ENCODE assay signal across 23 cellular contexts in the genomic region with DNA sequence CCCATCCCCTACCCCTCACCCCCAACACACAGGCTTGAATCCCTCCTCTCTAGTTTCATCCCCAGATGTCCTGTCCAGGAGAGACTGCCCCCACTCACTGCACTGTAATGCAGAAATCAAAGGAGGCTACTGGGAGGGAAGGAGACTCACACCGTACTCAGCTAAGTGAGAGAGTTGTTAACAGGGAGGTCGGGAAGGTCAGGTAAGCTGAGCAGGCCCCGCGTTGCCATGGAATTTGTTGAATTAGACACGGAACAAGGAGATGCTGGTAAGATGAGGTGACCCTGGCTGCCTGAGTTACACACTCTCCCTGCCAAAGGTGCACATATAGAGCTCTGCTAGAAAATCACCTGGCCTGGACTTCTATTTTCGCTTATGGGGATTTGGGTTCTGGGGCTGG.
A peak's percentile ranks its signal among the peaks of the same experiment; 100 is the strongest.
DNase-seq lines count a peak whose midpoint lies in the region; ATAC-seq, FAIRE-seq and TF ChIP-seq lines count a peak whose summit lies in the region.
"Had no signal": no experiment of that assay in that cellular context is flagged by ENCODE, and none has a peak within 500 bp of the region (broad histone marks: within the 10 kb centered on the region; RNA-seq: fewer than 3 reads in every experiment).

No MANE protein-coding gene starts in this region.

- no peaks in the 10 kb centered on the region for H3K9me3 ChIP-seq in CD4-positive, alpha-beta memory T cell (ENCODE audit: control insufficient read depth in 1 of 2, low read length in 2 of 2)
- H3K9me3 ChIP-seq: BE2C, BLaER1, Caco-2 had no signal

- no peak for FAIRE-seq in GM12891 (lab: Jason Lieb, UNC)
- FAIRE-seq: A204.1, D721Med, G401.6, GM12892, GM18507 had no signal

- POLR2A ChIA-PET in CD4-positive, alpha-beta memory T cell (lab: Charles Lee; ENCODE audit: partially characterized antibody), result no interaction called here

- no peaks in the 10 kb centered on the region for H3K36me3 ChIP-seq in CD4-positive, alpha-beta memory T cell (ENCODE audit: insufficient read depth, low read length)
- H3K36me3 ChIP-seq: BE2C, BLaER1 had no signal

- ATAC-seq in HG02642 (IDR thresholded peaks at IDR 0.05; ENCODE audit: poor library complexity, unreplicated experiment), result no peak
- ATAC-seq: CD8-positive, alpha-beta T cell had no signal

- CTCF ChIA-PET in CD4-positive, alpha-beta memory T cell (lab: Charles Lee; ENCODE audit: partially characterized antibody), result no interaction called here

- peak overlapping the region; percentile 38 for H3K27ac Mint-ChIP-seq in nephron progenitor cell
- peak overlapping the region; percentile 40 for H3K27ac Mint-ChIP-seq in type B pancreatic cell
- H3K27ac Mint-ChIP-seq in CD4-positive, alpha-beta memory T cell, result no peak overlapping the region
- H3K27ac Mint-ChIP-seq: CD14-positive monocyte; CD8-positive, alpha-beta T cell had no signal

- peaks cover 37% of the 10 kb centered on the region for H3K4me1 Mint-ChIP-seq in nephron progenitor cell
- peaks cover 20% of the 10 kb centered on the region for H3K4me1 Mint-ChIP-seq in type B pancreatic cell (ENCODE audit: unreplicated experiment)
- peaks cover 0 to 1% (median 0%) of the 10 kb centered on the region in 4 donors for H3K4me1 Mint-ChIP-seq in CD4-positive, alpha-beta memory T cell
- H3K4me1 Mint-ChIP-seq: CD14-positive monocyte; CD4-positive, CD25-positive, alpha-beta regulatory T cell had no signal

- H3K4me3 Mint-ChIP-seq in nephron progenitor cell (no peak overlapping the region), type B pancreatic cell (no peak overlapping the region)
- H3K4me3 Mint-ChIP-seq in CD4-positive, alpha-beta memory T cell, result no peak overlapping the region
- H3K4me3 Mint-ChIP-seq: CD14-positive monocyte; CD4-positive, CD25-positive, alpha-beta regulatory T cell; CD8-positive, alpha-beta T cell had no signal

- no peak overlapping the region for H3K4me3 ChIP-seq in CD4-positive, alpha-beta memory T cell (ENCODE audit: low read length in 2 of 2)
- H3K4me3 ChIP-seq: BLaER1 had no signal

- TF ChIP-seq CTCF in nephron progenitor cell (IDR thresholded peaks at IDR 0.05), result no peak
- no peak for TF ChIP-seq CTCF in type B pancreatic cell (conservative IDR thresholded peaks at IDR 0.05)

- H3K36me3 Mint-ChIP-seq in nephron progenitor cell (ENCODE audit: low read depth), result no peaks in the 10 kb centered on the region
- no peaks in the 10 kb centered on the region for H3K36me3 Mint-ChIP-seq in type B pancreatic cell
- no peaks in the 10 kb centered on the region for H3K36me3 Mint-ChIP-seq in CD4-positive, alpha-beta memory T cell
- H3K36me3 Mint-ChIP-seq: CD14-positive monocyte; CD4-positive, CD25-positive, alpha-beta regulatory T cell; CD8-positive, alpha-beta T cell had no signal

- no peaks in the 10 kb centered on the region for H3K9me3 Mint-ChIP-seq in nephron progenitor cell
- peaks cover 6% of the 10 kb centered on the region for H3K9me3 Mint-ChIP-seq in type B pancreatic cell
- H3K9me3 Mint-ChIP-seq in CD4-positive, alpha-beta memory T cell, result no peaks in the 10 kb centered on the region
- H3K9me3 Mint-ChIP-seq: CD8-positive, alpha-beta T cell had no signal

- H3K27me3 Mint-ChIP-seq in nephron progenitor cell (ENCODE audit: low read depth, poor library complexity) (no peaks in the 10 kb centered on the region), type B pancreatic cell (peaks cover 8% of the 10 kb centered on the region)
- H3K27me3 Mint-ChIP-seq in CD4-positive, alpha-beta memory T cell, result no peaks in the 10 kb centered on the region
- H3K27me3 Mint-ChIP-seq: CD4-positive, CD25-positive, alpha-beta regulatory T cell had no signal

- TF ChIP-seq POLR2A in GM12891 (IDR thresholded peaks at IDR 0.05; ENCODE audit: low read depth, low read length), result no peak

- DNase-seq in left kidney (ENCODE audit: low read depth, low spot score), result peak; percentile 95
- peak; percentile 29 for DNase-seq in nephron progenitor cell
- DNase-seq in type B pancreatic cell (ENCODE audit: extremely low spot score, unreplicated experiment), result no peak
- no peak for DNase-seq in CD4-positive, alpha-beta memory T cell
- no peak for DNase-seq in GM12891 (ENCODE audit: insufficient read length, low spot score)
- DNase-seq: 8988T; ACHN; BE2C; C1 segment of cervical spinal cord; Caco-2; Calu3; CD4-positive, CD25-positive, alpha-beta regulatory T cell; CD8-positive, alpha-beta T cell; DMS79 treated with DMSO at 0.1 percent for 48 hours; GF-D8 had no signal

- H3K27me3 ChIP-seq in CD4-positive, alpha-beta memory T cell (ENCODE audit: insufficient read depth, low read length), result no peaks in the 10 kb centered on the region
- H3K27me3 ChIP-seq: BE2C, BLaER1 had no signal

- no peak overlapping the region for H3K27ac ChIP-seq in CD4-positive, alpha-beta memory T cell (ENCODE audit: low read depth, low read length)
- H3K27ac ChIP-seq: BLaER1 had no signal

- intact Hi-C loops in CD4-positive, alpha-beta memory T cell (cut with micrococcal nuclease), result no loop called here

- H3K4me1 ChIP-seq in CD4-positive, alpha-beta memory T cell (ENCODE audit: insufficient read depth, low read length), result no peaks in the 10 kb centered on the region
- H3K4me1 ChIP-seq: BE2C, Caco-2 had no signal

TF ChIP-seq in GM12891, 5 proteins besides CTCF, POLR2A, EP300 and RAD21:
- TF ChIP-seq SPI1 (IDR thresholded peaks at IDR 0.05; ENCODE audit: low read depth, low read length) (no peak), POU2F2 (IDR thresholded peaks at IDR 0.05; ENCODE audit: low read depth, low read length) (no peak), PAX5 (IDR thresholded peaks at IDR 0.05; ENCODE audit: insufficient read depth, low read length, severe bottlenecking) (no peak)

Comparison
In these comparisons a context has a peak if more than half of its experiments do, and no peak if none do; other contexts are left out.
1. DNase-seq: peak in left kidney (single experiment) and nephron progenitor cell (single experiment); none in type B pancreatic cell (single experiment), CD4-positive, alpha-beta memory T cell (0 of 5) and GM12891 (single experiment).
2. H3K27ac Mint-ChIP-seq: peak in nephron progenitor cell (single experiment) and type B pancreatic cell (single experiment); none in CD4-positive, alpha-beta memory T cell (0 of 7).